In the genomic region with DNA sequence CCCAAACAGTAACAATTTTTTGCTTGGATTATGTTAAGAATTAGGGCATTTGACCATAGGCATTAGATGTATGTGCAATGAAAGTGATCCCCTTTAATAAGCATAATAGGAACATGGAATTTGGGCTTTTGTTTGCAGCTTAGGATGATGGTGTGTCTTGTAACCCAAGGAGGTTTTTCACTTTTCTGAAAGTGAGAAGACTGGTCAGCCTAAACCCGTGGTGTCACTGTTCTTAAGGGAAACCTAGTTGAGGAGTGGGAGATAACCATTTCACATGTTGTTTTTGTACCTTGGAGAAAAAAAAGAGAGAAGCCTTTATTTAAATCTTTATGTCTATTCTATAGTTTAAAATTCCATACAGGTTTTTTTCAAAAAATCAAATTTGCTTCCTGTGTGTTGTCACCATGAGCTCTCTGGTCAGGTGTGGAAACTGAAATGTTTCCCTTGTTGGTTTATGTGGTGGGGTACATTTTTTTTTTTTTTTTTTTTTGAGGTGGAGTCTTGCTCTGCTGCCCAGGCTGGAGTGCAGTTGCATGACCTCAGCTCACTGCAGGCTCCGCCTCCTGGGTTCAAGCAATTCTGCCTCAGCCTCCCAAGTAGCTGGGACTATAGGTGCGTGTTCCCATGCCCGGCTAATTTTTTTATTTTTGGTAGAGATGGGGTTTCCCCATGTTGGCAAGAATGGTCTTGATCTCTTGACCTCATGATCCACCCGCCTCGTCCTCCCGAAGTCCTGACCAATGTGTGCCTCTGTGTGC, we compare ENCODE assay signal across 10 cellular contexts. TPM values are rescaled to one million over a fixed set of nuclear protein-coding genes. Genes with fewer than 3 reads are reported as not detected.
DNase-seq lines count a peak whose midpoint lies in the region; ATAC-seq, FAIRE-seq and TF ChIP-seq lines count a peak whose summit lies in the region.
"Had no signal": no experiment of that assay in that cellular context is flagged by ENCODE, and none has a peak within 500 bp of the region (broad histone marks: within the 10 kb centered on the region; RNA-seq: fewer than 3 reads in every experiment).

No MANE protein-coding gene starts in this region.

- H3K36me3 ChIP-seq in OCI-LY7 (ENCODE audit: insufficient read depth, low read length) (peaks cover 90% of the 10 kb centered on the region), A673 (ENCODE audit: insufficient read depth, low read length, poor library complexity, severe bottlenecking) (no peaks in the 10 kb centered on the region)
- H3K36me3 ChIP-seq: ovary, SJCRH30 had no signal

- H3K27me3 ChIP-seq in A673 (replicated peaks; ENCODE audit: insufficient read depth, low read depth, low read length, poor library complexity): no peaks in the 10 kb centered on the region
- H3K27me3 ChIP-seq: ovary, SJCRH30 had no signal

- H3K27ac ChIP-seq in OCI-LY7 (ENCODE audit: low read depth, low read length, poor library complexity, severe bottlenecking) (peak overlapping the region; percentile 48), A673 (ENCODE audit: low read depth, low read length, poor library complexity, severe bottlenecking) (no peak overlapping the region)
- H3K27ac ChIP-seq: ovary, SJCRH30 had no signal

- DNase-seq in GM19239 (ENCODE audit: insufficient read length, low spot score) (no peak), OCI-LY7 (ENCODE audit: low spot score) (no peak), NCI-H524 treated with DMSO at 0.1 percent for 48 hours (lab: John Stamatoyannopoulos, UW) (no peak), A673 (ENCODE audit: low spot score) (no peak)
- no peak for DNase-seq in stimulated activated effector memory CD8-positive, alpha-beta T cell treated with anti-CD3 and anti-CD28 coated beads, Interleukin-12 subunit alpha, Interleukin-12 subunit beta, amount 100 ng/mL, for 72 hours (ENCODE audit: low spot score in 2 of 2)
- DNase-seq: effector CD8-positive, alpha-beta T cell; SJCRH30 had no signal

- CTCF ChIA-PET in OCI-LY7 (lab: Charles Lee; ENCODE audit: unreplicated experiment): interaction anchor here (0.5 kb wide), 1 partner anchor 18 kb away, joined by 4 read pairs; no protein-coding TSS in a partner anchor
- CTCF ChIA-PET in A673 (lab: Charles Lee): interaction anchor here (0.7 kb wide), 1 partner anchor 11 kb away, joined by 3 read pairs; no protein-coding TSS in a partner anchor

- POLR2A ChIA-PET in OCI-LY7 (lab: Charles Lee): interaction anchor here (0.6 to 2.1 kb wide), 7 partner anchors 10 to 335 kb away, joined by 3 to 12 read pairs (median 5); no protein-coding TSS in a partner anchor
- POLR2A ChIA-PET in A673 (lab: Charles Lee; ENCODE audit: low non-redundant PET): no interaction called here

- ATAC-seq in HG02678 (IDR thresholded peaks at IDR 0.05; ENCODE audit: unreplicated experiment): peak; percentile 77
- peak; percentile 71 for ATAC-seq in stimulated activated effector memory CD8-positive, alpha-beta T cell treated with anti-CD3 and anti-CD28 coated beads, Interleukin-12 subunit alpha, Interleukin-12 subunit beta, amount 100 ng/mL, for 72 hours
- ATAC-seq in activated CD4-positive, CD25-positive, alpha-beta regulatory T cell treated with anti-CD3 and anti-CD28 coated beads, Interleukin-2, amount 50 U/mL, for 24 hours: no peak

- no peaks in the 10 kb centered on the region for H3K9me2 ChIP-seq in OCI-LY7 (ENCODE audit: insufficient read depth, low read length)

- H3K9me3 Mint-ChIP-seq in stimulated activated effector memory CD8-positive, alpha-beta T cell treated with anti-CD3 and anti-CD28 coated beads, Interleukin-12 subunit alpha, Interleukin-12 subunit beta, amount 100 ng/mL, for 72 hours: no peaks in the 10 kb centered on the region

- no peaks in the 10 kb centered on the region for H3K9me3 ChIP-seq in OCI-LY7 (ENCODE audit: low read length)
- no peaks in the 10 kb centered on the region for H3K9me3 ChIP-seq in A673 (ENCODE audit: low read depth, low read length, poor library complexity, severe bottlenecking)
- H3K9me3 ChIP-seq: ovary, SJCRH30 had no signal

- intact Hi-C loops in OCI-LY7 (cut with micrococcal nuclease; ENCODE audit: unreplicated experiment): no loop called here
- intact Hi-C loops in A673 (cut with micrococcal nuclease; ENCODE audit: unreplicated experiment): no loop called here

- TF ChIP-seq CTCF in OCI-LY7 (conservative IDR thresholded peaks at IDR 0.05; ENCODE audit: low read length): no peak
- TF ChIP-seq CTCF in A673 (conservative IDR thresholded peaks at IDR 0.05; ENCODE audit: low read depth, low read length): no peak

- peak overlapping the region; percentile 34 for H3K27ac Mint-ChIP-seq in stimulated activated effector memory CD8-positive, alpha-beta T cell treated with anti-CD3 and anti-CD28 coated beads, Interleukin-12 subunit alpha, Interleukin-12 subunit beta, amount 100 ng/mL, for 72 hours

- no peak overlapping the region for H2AFZ ChIP-seq in OCI-LY7 (ENCODE audit: low read length)

- H3K4me2 ChIP-seq in OCI-LY7 (ENCODE audit: low read length): peak overlapping the region; percentile 50

- 0 out of 2 replicates have a peak, but pooled peaks cover 14% of the 10 kb centered on the region for H4K20me1 ChIP-seq in OCI-LY7 (ENCODE audit: insufficient read depth, low read length)

- H3K4me1 ChIP-seq in OCI-LY7 (ENCODE audit: insufficient read depth, low read length, poor library complexity, severe bottlenecking): peaks cover 53% of the 10 kb centered on the region
- H3K4me1 ChIP-seq in A673 (ENCODE audit: insufficient read depth, low read length, poor library complexity, severe bottlenecking): no peaks in the 10 kb centered on the region
- H3K4me1 ChIP-seq: SJCRH30 had no signal

- H3K4me3 ChIP-seq in OCI-LY7 (ENCODE audit: low read depth, low read length, poor library complexity, severe bottlenecking): no peak overlapping the region
- H3K4me3 ChIP-seq in A673 (ENCODE audit: low read depth, low read length, poor library complexity, severe bottlenecking): no peak overlapping the region
- H3K4me3 ChIP-seq: ovary, SJCRH30 had no signal

- no peak overlapping the region for H3K4me3 Mint-ChIP-seq in stimulated activated effector memory CD8-positive, alpha-beta T cell treated with anti-CD3 and anti-CD28 coated beads, Interleukin-12 subunit alpha, Interleukin-12 subunit beta, amount 100 ng/mL, for 72 hours

- peaks cover 41% of the 10 kb centered on the region for H3K4me1 Mint-ChIP-seq in stimulated activated effector memory CD8-positive, alpha-beta T cell treated with anti-CD3 and anti-CD28 coated beads, Interleukin-12 subunit alpha, Interleukin-12 subunit beta, amount 100 ng/mL, for 72 hours

- H3K79me2 ChIP-seq in OCI-LY7 (ENCODE audit: insufficient read depth, low read depth, low read length): peaks cover 98% of the 10 kb centered on the region

- FAIRE-seq in GM19239 (lab: Jason Lieb, UNC): peak; percentile 69

- BruUV-seq in OCI-LY7 (replicated peaks; lab: Mats Ljungman, UMichigan): no TSS peak
- no TSS peak for BruUV-seq in A673 (replicated peaks; lab: Mats Ljungman, UMichigan)

- peaks cover 65% of the 10 kb centered on the region for H3K36me3 Mint-ChIP-seq in stimulated activated effector memory CD8-positive, alpha-beta T cell treated with anti-CD3 and anti-CD28 coated beads, Interleukin-12 subunit alpha, Interleukin-12 subunit beta, amount 100 ng/mL, for 72 hours

RNA-seq across cellular contexts. Expression of gene CCM2, which starts 7.7 kb away (rescaled TPM):
- total RNA-seq in OCI-LY7 (2014; rRNA removed; shearing (Covaris generic)): 55.3 and 58.9 TPM in 2 replicates
- 84.0 and 89.1 TPM in 2 replicates for total RNA-seq in OCI-LY7 (2022)
- total RNA-seq in A673 (2021): 35.2 and 36.0 TPM in 2 replicates

RNA-seq across cellular contexts. Expression of gene MYO1G, which starts 28.9 kb away (rescaled TPM):
- total RNA-seq in OCI-LY7 (2014; rRNA removed; shearing (Covaris generic)): 23.6 and 27.4 TPM in 2 replicates
- total RNA-seq in OCI-LY7 (2022) (74.7 and 87.3 TPM in 2 replicates), A673 (2021) (0.17 and 0.20 TPM in 2 replicates)

Comparison
In these comparisons a context has a peak if more than half of its experiments do, and no peak if none do; other contexts are left out.
1. ATAC-seq: peak in HG02678 (single experiment) and stimulated activated effector memory CD8-positive, alpha-beta T cell treated with anti-CD3 and anti-CD28 coated beads, Interleukin-12 subunit alpha, Interleukin-12 subunit beta, amount 100 ng/mL, for 72 hours (single experiment); none in activated CD4-positive, CD25-positive, alpha-beta regulatory T cell treated with anti-CD3 and anti-CD28 coated beads, Interleukin-2, amount 50 U/mL, for 24 hours (0 of 2).
2. RNA of gene MYO1G, which starts 28.9 kb away (total RNA-seq): 23.6 to 87.3 TPM in OCI-LY7; 0.17 to 0.20 TPM in A673; every median in the first group is over 10 times any median in the second.